ENCODE assay signal across 24 cellular contexts in the genomic region with DNA sequence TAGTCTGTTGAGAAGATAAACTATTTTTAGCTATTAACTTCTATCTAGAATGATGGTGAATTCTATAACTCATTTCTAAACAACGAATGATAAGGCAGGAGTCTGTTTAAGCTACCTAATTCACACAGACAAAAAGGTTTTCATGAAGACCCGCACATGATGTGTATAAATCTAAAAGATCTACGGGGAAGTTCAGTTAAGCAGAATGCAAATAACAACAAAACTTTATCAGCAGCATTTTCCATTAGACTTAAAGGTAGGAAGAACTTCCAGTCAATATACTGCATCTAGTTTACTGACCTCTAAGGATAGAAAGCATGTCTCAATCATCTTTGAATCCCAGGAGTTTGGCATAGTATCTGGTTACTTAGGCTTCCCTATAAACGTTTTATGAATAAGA.
"Had no signal": no experiment of that assay in that cellular context is flagged by ENCODE, and none has a peak within 500 bp of the region (broad histone marks: within the 10 kb centered on the region; RNA-seq: fewer than 3 reads in every experiment).

No MANE protein-coding gene starts in this region.

- H3K4me3 Mint-ChIP-seq: memory B cell; nephron; neural progenitor cell; stimulated activated memory B cell treated with anti-CD40 and anti-IgM and Interleukin-4, amounts not matched to agents 10 μg/mL and 1 μg/mL and 100 μg/mL, for 72 hours had no signal

- H3K27me3 ChIP-seq: dorsolateral prefrontal cortex, gastrocnemius medialis, hepatocyte, neural progenitor cell, sigmoid colon, testis, tibial nerve, upper lobe of left lung, uterus had no signal

- H3K27me3 Mint-ChIP-seq: memory B cell; stimulated activated memory B cell treated with anti-CD40 and anti-IgM and Interleukin-4, amounts not matched to agents 10 μg/mL and 1 μg/mL and 100 μg/mL, for 72 hours had no signal

- H2AFZ ChIP-seq: hepatocyte, neural progenitor cell had no signal

- H3K27ac ChIP-seq: gastrocnemius medialis, hepatocyte, neural progenitor cell, prostate gland, sigmoid colon, testis, tibial nerve, upper lobe of left lung, uterus had no signal

- H3K9me3 ChIP-seq: gastrocnemius medialis, prostate gland, sigmoid colon, testis, tibial nerve, upper lobe of left lung, uterus had no signal

- H3K4me3 ChIP-seq: dorsolateral prefrontal cortex, gastrocnemius medialis, hepatocyte, lung, neural progenitor cell, prostate gland, sigmoid colon, testis, tibial nerve, upper lobe of left lung, uterus had no signal

- H3K9me3 Mint-ChIP-seq: memory B cell; stimulated activated memory B cell treated with anti-CD40 and anti-IgM and Interleukin-4, amounts not matched to agents 10 μg/mL and 1 μg/mL and 100 μg/mL, for 72 hours had no signal

- H3K4me1 ChIP-seq: gastrocnemius medialis, prostate gland, testis, upper lobe of left lung, uterus had no signal

- H3K4me2 ChIP-seq: hepatocyte, neural progenitor cell had no signal

- ATAC-seq: gastrocnemius medialis; left lobe of liver; right cardiac atrium; stimulated activated memory B cell treated with anti-CD40 and anti-IgM and Interleukin-4, amounts not matched to agents 10 μg/mL and 1 μg/mL and 100 μg/mL, for 72 hours; stimulated activated naive CD8-positive, alpha-beta T cell treated with anti-CD3 and anti-CD28 coated beads, Interleukin-15, Interleukin-2, amounts not matched to agents 100 U/mL and 50 U/mL, for 24 hours had no signal

- FAIRE-seq: colon, kidney had no signal

- H3K9ac ChIP-seq: neural progenitor cell had no signal

- DNase-seq: dorsolateral prefrontal cortex; effector CD4-positive, alpha-beta T cell; foreskin fibroblast; gastrocnemius medialis; head of caudate nucleus; kidney; right cardiac atrium; sigmoid colon; stimulated activated CD4-positive, alpha-beta T cell treated with anti-CD3 and anti-CD28 coated beads, Interleukin-4, amount 100 ng/mL, for 4 hours; stimulated activated naive CD8-positive, alpha-beta T cell treated with anti-CD3 and anti-CD28 coated beads, Interleukin-15, Interleukin-2, amounts not matched to agents 100 U/mL and 50 U/mL, for 24 hours; substantia nigra; testis; upper lobe of left lung; uterus had no signal

- H3K36me3 ChIP-seq: gastrocnemius medialis, neural progenitor cell, prostate gland, uterus had no signal

- H3K27ac Mint-ChIP-seq: memory B cell; nephron; neural progenitor cell; stimulated activated memory B cell treated with anti-CD40 and anti-IgM and Interleukin-4, amounts not matched to agents 10 μg/mL and 1 μg/mL and 100 μg/mL, for 72 hours had no signal
